Comparison of ENCODE assay signal across 23 cellular contexts in genomic region chr16:47524007-47524405, GRCh38.
DNase-seq lines count a peak whose midpoint lies in the region; ATAC-seq and TF ChIP-seq lines count a peak whose summit lies in the region.
"Had no signal": no experiment of that assay in that cellular context is flagged by ENCODE, and none has a peak within 500 bp of the region (broad histone marks: within the 10 kb centered on the region; RNA-seq: fewer than 3 reads in every experiment).

No MANE protein-coding gene starts in this region.

- H3K27ac Mint-ChIP-seq in natural killer cell (peak overlapping the region; percentile 49 to 66), WTC11 (peak overlapping the region; percentile 67)
- H3K27ac Mint-ChIP-seq in natural killer cell treated with Interleukin-12 subunit alpha and Interleukin-12 subunit beta and Interleukin-15 and Interleukin-18, amount 100 ng/mL, for 72 hours = no peak overlapping the region
- H3K27ac Mint-ChIP-seq: activated CD8-positive, alpha-beta memory T cell treated with anti-CD3 and anti-CD28 coated beads, Interleukin-2, amount 10 ng/mL, durations not matched to agents 7 days and 5 days; activated naive CD4-positive, alpha-beta T cell treated with anti-CD3 and anti-CD28 coated beads for 36 hours; T-helper 2 cell treated with Interferon-gamma antibody and Interleukin-4, amounts not matched to agents 5 μg/mL and 100 μg/mL, for 36 hours had no signal

- CTCF ChIA-PET in WTC11 (lab: Charles Lee) = interaction anchor here (0.5 to 1.1 kb wide), 3 partner anchors 79 to 481 kb away, joined by 3 read pairs; no protein-coding TSS in a partner anchor

- TF ChIP-seq CTCF in natural killer cell (IDR thresholded peaks at IDR 0.05) (no peak), WTC11 (IDR thresholded peaks at IDR 0.05) (no peak)

- H3K4me1 Mint-ChIP-seq in natural killer cell (peaks cover 16 to 19% of the 10 kb centered on the region in 2 donors), WTC11 (peaks cover 14% of the 10 kb centered on the region)
- H3K4me1 Mint-ChIP-seq in natural killer cell treated with Interleukin-12 subunit alpha and Interleukin-12 subunit beta and Interleukin-15 and Interleukin-18, amount 100 ng/mL, for 72 hours (ENCODE audit: low read depth in 2 of 2) = peaks cover 12 to 15% of the 10 kb centered on the region in 2 donors

- POLR2A ChIA-PET in WTC11 (lab: Charles Lee) = no interaction called here

- intact Hi-C loops in natural killer cell (cut with micrococcal nuclease) = no loop called here

- H3K36me3 Mint-ChIP-seq in natural killer cell = no peaks in the 10 kb centered on the region
- peaks cover 10% of the 10 kb centered on the region for H3K36me3 Mint-ChIP-seq in natural killer cell treated with Interleukin-12 subunit alpha and Interleukin-12 subunit beta and Interleukin-15 and Interleukin-18, amount 100 ng/mL, for 72 hours
- H3K36me3 Mint-ChIP-seq in WTC11 = no peaks in the 10 kb centered on the region

- H3K4me3 Mint-ChIP-seq in natural killer cell (no peak overlapping the region), WTC11 (no peak overlapping the region)
- no peak overlapping the region for H3K4me3 Mint-ChIP-seq in natural killer cell treated with Interleukin-12 subunit alpha and Interleukin-12 subunit beta and Interleukin-15 and Interleukin-18, amount 100 ng/mL, for 72 hours
- H3K4me3 Mint-ChIP-seq: activated CD8-positive, alpha-beta memory T cell treated with anti-CD3 and anti-CD28 coated beads, Interleukin-2, amount 10 ng/mL, durations not matched to agents 7 days and 5 days; activated naive CD4-positive, alpha-beta T cell treated with anti-CD3 and anti-CD28 coated beads for 36 hours; T-helper 2 cell treated with Interferon-gamma antibody and Interleukin-4, amounts not matched to agents 5 μg/mL and 100 μg/mL, for 36 hours had no signal

- H3K27me3 Mint-ChIP-seq in natural killer cell (ENCODE audit: low read depth in 2 of 2) (no peaks in the 10 kb centered on the region), WTC11 (ENCODE audit: low read depth) (no peaks in the 10 kb centered on the region)
- H3K27me3 Mint-ChIP-seq in natural killer cell treated with Interleukin-12 subunit alpha and Interleukin-12 subunit beta and Interleukin-15 and Interleukin-18, amount 100 ng/mL, for 72 hours = no peaks in the 10 kb centered on the region
- H3K27me3 Mint-ChIP-seq: activated CD8-positive, alpha-beta memory T cell treated with anti-CD3 and anti-CD28 coated beads, Interleukin-2, amount 10 ng/mL, durations not matched to agents 7 days and 5 days had no signal

- no peak for ATAC-seq in natural killer cell
- no peak for ATAC-seq in natural killer cell treated with Interleukin-12 subunit alpha and Interleukin-12 subunit beta and Interleukin-15 and Interleukin-18, amount 100 ng/mL, for 72 hours
- no peak for ATAC-seq in WTC11
- ATAC-seq: activated CD8-positive, alpha-beta memory T cell treated with anti-CD3 and anti-CD28 coated beads, Interleukin-2, amount 10 ng/mL, durations not matched to agents 7 days and 5 days; HCT116 had no signal

- DNase-seq in natural killer cell = no peak
- DNase-seq in natural killer cell treated with Interleukin-12 subunit alpha and Interleukin-12 subunit beta and Interleukin-15 and Interleukin-18, amount 100 ng/mL, for 72 hours (ENCODE audit: low spot score) = no peak
- DNase-seq in WTC11 (ENCODE audit: low spot score) = no peak
- peak; percentile 61 to 79 for DNase-seq in lung microvascular endothelial cell (ENCODE audit: low read depth in 2 of 2)
- DNase-seq in NOMO-1 treated with dmso at 0.1 percent for 144 hours (lab: John Stamatoyannopoulos, UW; ENCODE audit: unreplicated experiment) = no peak
- no peak for DNase-seq in stimulated activated naive CD4-positive, alpha-beta T cell (lab: John Stamatoyannopoulos, UW)
- DNase-seq in stimulated activated CD4-positive, alpha-beta T cell treated with anti-CD3 and anti-CD28 coated beads, Interleukin-2, amount 100 ng/mL, for 48 hours = no peak
- DNase-seq: activated CD4-positive, CD25-positive, alpha-beta regulatory T cell; activated CD8-positive, alpha-beta memory T cell treated with anti-CD3 and anti-CD28 coated beads, Interleukin-2, amount 10 ng/mL, durations not matched to agents 7 days and 5 days; activated naive CD4-positive, alpha-beta T cell treated with anti-CD3 and anti-CD28 coated beads for 36 hours; amniotic stem cell; brain microvascular endothelial cell; COR-L47; DMS79; effector CD8-positive, alpha-beta T cell; GF-D8; left colon; NCI-H1436 treated with DMSO at 0.1 percent for 48 hours; NCI-H748 treated with DMSO at 0.1 percent for 48 hours; occipital lobe; upper lobe of left lung had no signal

- H3K9me3 Mint-ChIP-seq in natural killer cell (no peaks in the 10 kb centered on the region), WTC11 (no peaks in the 10 kb centered on the region)
- H3K9me3 Mint-ChIP-seq in natural killer cell treated with Interleukin-12 subunit alpha and Interleukin-12 subunit beta and Interleukin-15 and Interleukin-18, amount 100 ng/mL, for 72 hours = no peaks in the 10 kb centered on the region
- H3K9me3 Mint-ChIP-seq: activated naive CD4-positive, alpha-beta T cell treated with anti-CD3 and anti-CD28 coated beads for 36 hours had no signal

TF ChIP-seq in WTC11, 78 proteins besides CTCF, POLR2A, EP300 and RAD21:
- no peak for TF ChIP-seq CBFB (CRISPR knock-in tag; IDR thresholded peaks at IDR 0.05; ENCODE audit: low read depth)
- no peak for TF ChIP-seq NR3C1 (CRISPR knock-in tag; conservative IDR thresholded peaks at IDR 0.05; ENCODE audit: low read depth)
- TF ChIP-seq, protein P1, sequence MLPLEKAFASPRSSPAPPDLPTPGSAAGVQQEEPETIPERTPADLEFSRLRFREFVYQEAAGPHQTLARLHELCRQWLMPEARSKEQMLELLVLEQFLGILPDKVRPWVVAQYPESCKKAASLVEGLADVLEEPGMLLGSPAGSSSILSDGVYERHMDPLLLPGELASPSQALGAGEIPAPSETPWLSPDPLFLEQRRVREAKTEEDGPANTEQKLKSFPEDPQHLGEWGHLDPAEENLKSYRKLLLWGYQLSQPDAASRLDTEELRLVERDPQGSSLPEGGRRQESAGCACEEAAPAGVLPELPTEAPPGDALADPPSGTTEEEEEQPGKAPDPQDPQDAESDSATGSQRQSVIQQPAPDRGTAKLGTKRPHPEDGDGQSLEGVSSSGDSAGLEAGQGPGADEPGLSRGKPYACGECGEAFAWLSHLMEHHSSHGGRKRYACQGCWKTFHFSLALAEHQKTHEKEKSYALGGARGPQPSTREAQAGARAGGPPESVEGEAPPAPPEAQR (CRISPR knock-in tag; IDR thresholded peaks at IDR 0.05) = no peak
- no peak for TF ChIP-seq HMGA2 (CRISPR knock-in tag; IDR thresholded peaks at IDR 0.05)
- no peak for TF ChIP-seq MYBL2 (CRISPR knock-in tag; IDR thresholded peaks at IDR 0.05)
- no peak for TF ChIP-seq SMAD3 (CRISPR knock-in tag; IDR thresholded peaks at IDR 0.05; ENCODE audit: borderline replicate concordance)
- TF ChIP-seq, protein P2, sequence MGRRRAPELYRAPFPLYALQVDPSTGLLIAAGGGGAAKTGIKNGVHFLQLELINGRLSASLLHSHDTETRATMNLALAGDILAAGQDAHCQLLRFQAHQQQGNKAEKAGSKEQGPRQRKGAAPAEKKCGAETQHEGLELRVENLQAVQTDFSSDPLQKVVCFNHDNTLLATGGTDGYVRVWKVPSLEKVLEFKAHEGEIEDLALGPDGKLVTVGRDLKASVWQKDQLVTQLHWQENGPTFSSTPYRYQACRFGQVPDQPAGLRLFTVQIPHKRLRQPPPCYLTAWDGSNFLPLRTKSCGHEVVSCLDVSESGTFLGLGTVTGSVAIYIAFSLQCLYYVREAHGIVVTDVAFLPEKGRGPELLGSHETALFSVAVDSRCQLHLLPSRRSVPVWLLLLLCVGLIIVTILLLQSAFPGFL (CRISPR knock-in tag; IDR thresholded peaks at IDR 0.05; ENCODE audit: borderline replicate concordance) = no peak
- no peak for TF ChIP-seq E2F1 (CRISPR knock-in tag; IDR thresholded peaks at IDR 0.05)

Comparison
In these comparisons a context has a peak if more than half of its experiments do, and no peak if none do; other contexts are left out.
1. H3K27ac Mint-ChIP-seq: peak in natural killer cell (2 of 2) and WTC11 (single experiment); none in natural killer cell treated with Interleukin-12 subunit alpha and Interleukin-12 subunit beta and Interleukin-15 and Interleukin-18, amount 100 ng/mL, for 72 hours (0 of 2).
2. DNase-seq: peak in lung microvascular endothelial cell (2 of 2); none in natural killer cell (single experiment), natural killer cell treated with Interleukin-12 subunit alpha and Interleukin-12 subunit beta and Interleukin-15 and Interleukin-18, amount 100 ng/mL, for 72 hours (single experiment), WTC11 (single experiment), NOMO-1 treated with dmso at 0.1 percent for 144 hours (single experiment), stimulated activated naive CD4-positive, alpha-beta T cell (0 of 6) and stimulated activated CD4-positive, alpha-beta T cell treated with anti-CD3 and anti-CD28 coated beads, Interleukin-2, amount 100 ng/mL, for 48 hours (0 of 2).